In genomic region chr5:55712023-55712859, GRCh38 we compare ENCODE assay signal across 8 cellular contexts. TPM values are rescaled to one million over a fixed set of nuclear protein-coding genes. Genes with fewer than 3 reads are reported as not detected.
DNase-seq lines count a peak whose midpoint lies in the region; ATAC-seq and TF ChIP-seq lines count a peak whose summit lies in the region.

Gene SLC38A9 (minus strand): TSS chr5:55712324. CDS start chr5:55697958, 14,366 bp downstream.

- TF ChIP-seq CTCF in dorsolateral prefrontal cortex (IDR thresholded peaks at IDR 0.05 in 54 of 56, conservative IDR thresholded peaks at IDR 0.05 in 2 of 56; ENCODE audit: low read depth in 1 of 56, partially characterized antibody in 56 of 56) (peak in 29 of 56 donors; percentile 6 to 51 (median 27)), liver (IDR thresholded peaks at IDR 0.05; ENCODE audit: low read depth, low read length, missing input control) (no peak)

- H3K4me3 ChIP-seq in dorsolateral prefrontal cortex (peak within 1 kb of the TSS; percentile 49 to 100 (median 92)), liver (ENCODE audit: low read depth in 1 of 3, low read length in 3 of 3) (peak within 1 kb of the TSS; percentile 82 to 93 (median 92))

- intact Hi-C loops in dorsolateral prefrontal cortex (cut with DNase I), result loop anchor here in 1 of 2 donors (5.0 kb wide), 2 partner anchors 60 to 205 kb away; no protein-coding TSS in a partner anchor

- H3K4me1 ChIP-seq in liver (ENCODE audit: control insufficient read depth in 4 of 4, insufficient read depth in 4 of 4, low read length in 3 of 4), result peaks cover 0 to 13% (median 11%) of the 10 kb centered on the region in 4 donors

- H3K9ac ChIP-seq in liver (ENCODE audit: low read depth in 1 of 2, low read length in 2 of 2), result peak within 1 kb of the TSS; percentile 66 to 83

- H3K27me3 ChIP-seq in dorsolateral prefrontal cortex (no peaks in the 10 kb centered on the region), liver (ENCODE audit: control insufficient read depth in 4 of 4, insufficient read depth in 4 of 4, low read length in 3 of 4) (no peaks in the 10 kb centered on the region)

- H3K27ac ChIP-seq in dorsolateral prefrontal cortex (peak within 1 kb of the TSS in 52 of 59 donors; percentile 16 to 85 (median 67)), liver (ENCODE audit: low read depth in 1 of 2, low read length in 2 of 2) (peak within 1 kb of the TSS; percentile 8 to 23)

- no peaks in the 10 kb centered on the region for H3K36me3 ChIP-seq in liver (ENCODE audit: control insufficient read depth in 4 of 4, insufficient read depth in 3 of 4, low read depth in 1 of 4, low read length in 3 of 4)

- TF ChIP-seq RAD21 in liver (IDR thresholded peaks at IDR 0.05), result peak; percentile 44 to 60

- no peaks in the 10 kb centered on the region for H3K9me3 ChIP-seq in liver (ENCODE audit: control insufficient read depth in 4 of 4, low read length in 3 of 4)

- WGBS in liver, result under 1% methylated on average over 55 of the region's 55 CpGs

- DNase-seq in C1 segment of cervical spinal cord (lab: John Stamatoyannopoulos, UW), result peak; percentile 45 to 95 (median 90)
- DNase-seq in NCI-H748 treated with DMSO at 0.1 percent for 48 hours (lab: John Stamatoyannopoulos, UW), result peak; percentile 89
- DNase-seq in activated CD4-positive, alpha-beta T cell treated with anti-CD3 and anti-CD28 coated beads, Interleukin-2, amount 50 U/mL, for 24 hours (ENCODE audit: low read depth in 1 of 2, low spot score in 1 of 2), result peak; percentile 80 to 89
- peak; percentile 94 to 98 (median 96) for DNase-seq in dorsolateral prefrontal cortex
- DNase-seq in stimulated activated CD4-positive, alpha-beta T cell treated with anti-CD3 and anti-CD28 coated beads, Interleukin-4, amount 100 ng/mL, for 24 hours, result peak; percentile 93

- ATAC-seq in GM19372 (IDR thresholded peaks at IDR 0.05; ENCODE audit: low read depth, unreplicated experiment), result peak; percentile 99
- peak; percentile 98 for ATAC-seq in HG03558 (IDR thresholded peaks at IDR 0.05; ENCODE audit: extremely low read depth, unreplicated experiment)

TF ChIP-seq in liver, 16 proteins besides CTCF, POLR2A, EP300 and RAD21:
- peak; percentile 78 for TF ChIP-seq YY1 (IDR thresholded peaks at IDR 0.05)
- peak in 1 of 2 donors; percentile 42 for TF ChIP-seq HNF4A (conservative IDR thresholded peaks at IDR 0.05)
- TF ChIP-seq SP1 (IDR thresholded peaks at IDR 0.05), result peak; percentile 52
- TF ChIP-seq NR2F2 (IDR thresholded peaks at IDR 0.05), result no peak
- TF ChIP-seq ZBTB33 (IDR thresholded peaks at IDR 0.05), result peak; percentile 11
- no peak for TF ChIP-seq TAF1 (conservative IDR thresholded peaks at IDR 0.05)
- TF ChIP-seq EGR1 (IDR thresholded peaks at IDR 0.05; ENCODE audit: low read depth in 2 of 2), result no peak
- no peak for TF ChIP-seq HNF4G (IDR thresholded peaks at IDR 0.05)
- TF ChIP-seq GABPA (IDR thresholded peaks at IDR 0.05 in 1 of 2, conservative IDR thresholded peaks at IDR 0.05 in 1 of 2), result peak; percentile 27 to 84
- peak; percentile 52 for TF ChIP-seq MAX (IDR thresholded peaks at IDR 0.05)
- TF ChIP-seq FOXA2 (IDR thresholded peaks at IDR 0.05), result peak; percentile 5
- TF ChIP-seq RXRA (IDR thresholded peaks at IDR 0.05), result no peak
- TF ChIP-seq JUND (IDR thresholded peaks at IDR 0.05), result no peak
- peak; percentile 49 for TF ChIP-seq REST (IDR thresholded peaks at IDR 0.05)
- TF ChIP-seq ATF3 (IDR thresholded peaks at IDR 0.05), result no peak
- TF ChIP-seq FOXA1 (IDR thresholded peaks at IDR 0.05), result no peak

RNA-seq across cellular contexts. Expression of gene SLC38A9, which starts in this region (rescaled TPM):
- 10 to 100 TPM; 20.8 to 47.3 (median 31.5) TPM for total RNA-seq in dorsolateral prefrontal cortex
- total RNA-seq in liver, result 10 to 100 TPM; 24.6 to 31.0 TPM
- polyA plus RNA-seq in liver, result 10 to 100 TPM; 11.4 to 12.7 TPM

Comparison
In these comparisons a context has a peak if more than half of its experiments do, and no peak if none do; other contexts are left out.
1. Peak in every context shown above with its lines: DNase-seq, ATAC-seq, H3K4me3 ChIP-seq and H3K27ac ChIP-seq.